In genomic region chr12:94615284-94616216, GRCh38 we compare ENCODE assay signal across 9 cellular contexts. TPM values are rescaled to one million over a fixed set of nuclear protein-coding genes. Genes with fewer than 3 reads are reported as not detected.
A peak's percentile ranks its signal among the peaks of the same experiment; 100 is the strongest.
DNase-seq lines count a peak whose midpoint lies in the region; ATAC-seq and TF ChIP-seq lines count a peak whose summit lies in the region.
"Had no signal": no experiment of that assay in that cellular context is flagged by ENCODE, and none has a peak within 500 bp of the region (broad histone marks: within the 10 kb centered on the region; RNA-seq: fewer than 3 reads in every experiment).

No MANE protein-coding gene starts in this region.

- no peaks in the 10 kb centered on the region for H3K9me3 ChIP-seq in RWPE2 (ENCODE audit: severe bottlenecking)
- no peaks in the 10 kb centered on the region for H3K9me3 ChIP-seq in naive thymus-derived CD4-positive, alpha-beta T cell (ENCODE audit: control insufficient read depth in 2 of 3, low read length in 3 of 3)

- peak; percentile 65 for ATAC-seq in RWPE2 (ENCODE audit: low read depth)
- ATAC-seq in naive thymus-derived CD4-positive, alpha-beta T cell, result peak; percentile 20

- H3K36me3 ChIP-seq in RWPE2 (ENCODE audit: low read depth), result no peaks in the 10 kb centered on the region
- H3K36me3 ChIP-seq in naive thymus-derived CD4-positive, alpha-beta T cell (ENCODE audit: control insufficient read depth in 2 of 3, insufficient read depth in 3 of 3, low read length in 3 of 3), result no peaks in the 10 kb centered on the region

- H3K27me3 Mint-ChIP-seq in naive thymus-derived CD4-positive, alpha-beta T cell, result peaks cover 0 to 7% (median 0%) of the 10 kb centered on the region in 5 donors
- H3K27me3 Mint-ChIP-seq in activated naive CD4-positive, alpha-beta T cell treated with anti-CD3 and anti-CD28 coated beads for 36 hours (ENCODE audit: low read depth), result no peaks in the 10 kb centered on the region
- H3K27me3 Mint-ChIP-seq: IgD-negative memory B cell had no signal

- intact Hi-C loops in naive thymus-derived CD4-positive, alpha-beta T cell (cut with micrococcal nuclease), result loop anchor here in 1 of 2 donors (5.0 kb wide), 2 partner anchors 37 to 147 kb away; partner anchors contain the start of gene TMCC3
- intact Hi-C loops in posterior vena cava (cut with DNase I), result no loop called here
- intact Hi-C loops in activated naive CD4-positive, alpha-beta T cell treated with anti-CD3 and anti-CD28 coated beads for 36 hours (cut with micrococcal nuclease), result no loop called here

- TF ChIP-seq CTCF in RWPE2 (IDR thresholded peaks at IDR 0.05; ENCODE audit: poor library complexity, severe bottlenecking) (no peak), fibroblast of mammary gland (conservative IDR thresholded peaks at IDR 0.05; ENCODE audit: control insufficient read depth, insufficient read depth, low read depth, low read length) (no peak)

- CTCF ChIA-PET in naive thymus-derived CD4-positive, alpha-beta T cell (lab: Charles Lee), result no interaction called here
- CTCF ChIA-PET in activated naive CD4-positive, alpha-beta T cell treated with anti-CD3 and anti-CD28 coated beads for 36 hours (lab: Charles Lee), result interaction anchor here (1.2 kb wide), 1 partner anchor 12 kb away, joined by 6 read pairs; no protein-coding TSS in a partner anchor

- H3K27me3 ChIP-seq in RWPE2 (ENCODE audit: insufficient read depth, poor library complexity, severe bottlenecking), result no peaks in the 10 kb centered on the region
- no peaks in the 10 kb centered on the region for H3K27me3 ChIP-seq in naive thymus-derived CD4-positive, alpha-beta T cell (ENCODE audit: control insufficient read depth in 2 of 2, insufficient read depth in 2 of 2, low read length in 2 of 2)

- H3K27ac ChIP-seq in RWPE2 (ENCODE audit: poor library complexity, severe bottlenecking), result peak overlapping the region; percentile 88
- H3K27ac ChIP-seq in naive thymus-derived CD4-positive, alpha-beta T cell (ENCODE audit: low read depth, low read length), result no peak overlapping the region

- peaks cover 62% of the 10 kb centered on the region for H3K4me1 ChIP-seq in RWPE2 (ENCODE audit: insufficient read depth, poor library complexity, severe bottlenecking)
- H3K4me1 ChIP-seq in naive thymus-derived CD4-positive, alpha-beta T cell (ENCODE audit: control insufficient read depth in 2 of 2, insufficient read depth in 2 of 2, low read length in 2 of 2), result no peaks in the 10 kb centered on the region

- no peak overlapping the region for H3K4me3 Mint-ChIP-seq in naive thymus-derived CD4-positive, alpha-beta T cell
- no peak overlapping the region for H3K4me3 Mint-ChIP-seq in activated naive CD4-positive, alpha-beta T cell treated with anti-CD3 and anti-CD28 coated beads for 36 hours
- H3K4me3 Mint-ChIP-seq: IgD-negative memory B cell had no signal

- POLR2A ChIA-PET in naive thymus-derived CD4-positive, alpha-beta T cell (lab: Charles Lee), result no interaction called here

- H3K27ac Mint-ChIP-seq in naive thymus-derived CD4-positive, alpha-beta T cell, result no peak overlapping the region
- H3K27ac Mint-ChIP-seq in activated naive CD4-positive, alpha-beta T cell treated with anti-CD3 and anti-CD28 coated beads for 36 hours, result no peak overlapping the region
- H3K27ac Mint-ChIP-seq: IgD-negative memory B cell had no signal

- DNase-seq in COR-L47 (lab: John Stamatoyannopoulos, UW), result peak; percentile 24
- DNase-seq in RWPE2 (ENCODE audit: low spot score), result no peak
- DNase-seq in fibroblast of mammary gland (ENCODE audit: low read depth), result peak; percentile 69
- DNase-seq in naive thymus-derived CD4-positive, alpha-beta T cell, result no peak
- DNase-seq in NCI-H1436 treated with DMSO at 0.1 percent for 48 hours (lab: John Stamatoyannopoulos, UW), result no peak
- no peak for DNase-seq in posterior vena cava (ENCODE audit: low spot score)
- no peak for DNase-seq in NCI-H1417 treated with DMSO at 0.1 percent for 48 hours (lab: John Stamatoyannopoulos, UW)
- DNase-seq in activated naive CD4-positive, alpha-beta T cell treated with anti-CD3 and anti-CD28 coated beads for 36 hours, result no peak

- no peaks in the 10 kb centered on the region for H3K9me3 Mint-ChIP-seq in naive thymus-derived CD4-positive, alpha-beta T cell
- no peaks in the 10 kb centered on the region for H3K9me3 Mint-ChIP-seq in activated naive CD4-positive, alpha-beta T cell treated with anti-CD3 and anti-CD28 coated beads for 36 hours
- H3K9me3 Mint-ChIP-seq: IgD-negative memory B cell had no signal

- H3K36me3 Mint-ChIP-seq in naive thymus-derived CD4-positive, alpha-beta T cell, result no peaks in the 10 kb centered on the region
- H3K36me3 Mint-ChIP-seq in activated naive CD4-positive, alpha-beta T cell treated with anti-CD3 and anti-CD28 coated beads for 36 hours (ENCODE audit: low read depth), result no peaks in the 10 kb centered on the region

- H3K4me3 ChIP-seq in RWPE2 (ENCODE audit: severe bottlenecking) (peak overlapping the region; percentile 9), fibroblast of mammary gland (ENCODE audit: control insufficient read depth, low read depth, low read length) (no peak overlapping the region)
- H3K4me3 ChIP-seq in naive thymus-derived CD4-positive, alpha-beta T cell (ENCODE audit: low read length), result no peak overlapping the region

- peaks cover 0 to 6% (median 0%) of the 10 kb centered on the region in 7 donors for H3K4me1 Mint-ChIP-seq in naive thymus-derived CD4-positive, alpha-beta T cell
- H3K4me1 Mint-ChIP-seq in activated naive CD4-positive, alpha-beta T cell treated with anti-CD3 and anti-CD28 coated beads for 36 hours (ENCODE audit: low read depth), result peaks cover 4% of the 10 kb centered on the region

RNA-seq across cellular contexts. Expression of gene TMCC3, which starts 34.8 kb away (rescaled TPM):
- 1 to 10 TPM in 2 of 5 experiments, under 1 TPM in 3; 0.08 to 9.7 (median 0.10) TPM for total RNA-seq in naive thymus-derived CD4-positive, alpha-beta T cell
- polyA plus RNA-seq in naive thymus-derived CD4-positive, alpha-beta T cell, result not detected
- 10 to 100 TPM; 10.3 to 21.2 TPM for total RNA-seq in posterior vena cava
- total RNA-seq in activated naive CD4-positive, alpha-beta T cell treated with anti-CD3 and anti-CD28 coated beads for 36 hours, result under 1 TPM in 1 of 2 experiments, not detected in 1; 0.05 TPM

Comparison
In these comparisons a context has a peak if more than half of its experiments do, and no peak if none do; other contexts are left out.
1. DNase-seq: peak in COR-L47 (single experiment) and fibroblast of mammary gland (single experiment); none in RWPE2 (single experiment), naive thymus-derived CD4-positive, alpha-beta T cell (0 of 9), NCI-H1436 treated with DMSO at 0.1 percent for 48 hours (single experiment), posterior vena cava (single experiment), NCI-H1417 treated with DMSO at 0.1 percent for 48 hours (single experiment) and activated naive CD4-positive, alpha-beta T cell treated with anti-CD3 and anti-CD28 coated beads for 36 hours (single experiment).